In genomic region chr6:4599924-4600323, GRCh38 we compare ENCODE assay signal across 16 cellular contexts.
DNase-seq lines count a peak whose midpoint lies in the region; ATAC-seq, FAIRE-seq and TF ChIP-seq lines count a peak whose summit lies in the region.
"Had no signal": no experiment of that assay in that cellular context is flagged by ENCODE, and none has a peak within 500 bp of the region (broad histone marks: within the 10 kb centered on the region; RNA-seq: fewer than 3 reads in every experiment).

No MANE protein-coding gene starts in this region.

- H3K9me2 ChIP-seq in hepatocyte (replicated peaks; ENCODE audit: insufficient read depth): no peaks in the 10 kb centered on the region

- H3K27ac ChIP-seq in brain microvascular endothelial cell (no peak overlapping the region), hepatocyte (no peak overlapping the region), caudate nucleus (ENCODE audit: low read depth, low read length) (no peak overlapping the region)
- H3K27ac ChIP-seq: BLaER1, coronary artery, pancreas had no signal

- H3K4me1 ChIP-seq in hepatocyte (ENCODE audit: insufficient read depth): no peaks in the 10 kb centered on the region
- H3K4me1 ChIP-seq: BLaER1, pancreas had no signal

- TF ChIP-seq CTCF in AG10803 (conservative IDR thresholded peaks at IDR 0.05; ENCODE audit: low read length): no peak
- no peak for TF ChIP-seq CTCF in brain microvascular endothelial cell (IDR thresholded peaks at IDR 0.05; ENCODE audit: low read depth, low read length, missing control alignments)
- TF ChIP-seq CTCF in hepatocyte (IDR thresholded peaks at IDR 0.05; ENCODE audit: poor library complexity): no peak
- no peak for TF ChIP-seq CTCF in GM13977 (IDR thresholded peaks at IDR 0.05; ENCODE audit: extremely low read depth, insufficient read depth, missing control alignments)

- no peaks in the 10 kb centered on the region for H3K9me3 ChIP-seq in hepatocyte (ENCODE audit: low read depth)
- H3K9me3 ChIP-seq: BLaER1, pancreas had no signal

- ATAC-seq in HG02678 (IDR thresholded peaks at IDR 0.05; ENCODE audit: unreplicated experiment) (no peak), GM18520 (IDR thresholded peaks at IDR 0.05; ENCODE audit: unreplicated experiment) (no peak)
- ATAC-seq: pancreas had no signal

- H3K79me2 ChIP-seq in hepatocyte: no peaks in the 10 kb centered on the region

- DNase-seq in AG10803 (ENCODE audit: low read depth) (peak; percentile 89), HTR-8/SVneo (ENCODE audit: insufficient read length, low spot score) (peak; percentile 45), brain microvascular endothelial cell (peak; percentile 72), hepatocyte (ENCODE audit: low spot score) (peak; percentile 51), caudate nucleus (lab: John Stamatoyannopoulos, UW) (no peak), GM13977 (ENCODE audit: low spot score) (no peak)
- DNase-seq: activated CD4-positive, alpha-beta memory T cell treated with anti-CD3 and anti-CD28 coated beads, Interleukin-2, amount 10 ng/mL, durations not matched to agents 7 days and 5 days; mesendoderm; NCI-H2171 treated with DMSO at 0.1 percent for 48 hours; pancreas; stimulated activated CD4-positive, alpha-beta T cell treated with anti-CD3 and anti-CD28 coated beads, Interleukin-2, amount 100 ng/mL, for 48 hours; stimulated activated naive CD4-positive, alpha-beta T cell treated with Interleukin-2 at 50 U/mL for 16 hours had no signal

- H4K20me1 ChIP-seq in hepatocyte (ENCODE audit: insufficient read depth, poor library complexity, severe bottlenecking): no peaks in the 10 kb centered on the region
- H4K20me1 ChIP-seq: BLaER1 had no signal

- H2AFZ ChIP-seq in hepatocyte: no peak overlapping the region

- WGBS in hepatocyte (ENCODE audit: low lambda C conversion rate, missing lambda C conversion rate): 77% methylated on average over 2 of the region's 2 CpGs

- FAIRE-seq in HTR-8/SVneo (lab: Jason Lieb, UNC): peak; percentile 86
- FAIRE-seq: pancreas had no signal

- H3K27me3 ChIP-seq in brain microvascular endothelial cell (replicated peaks): no peaks in the 10 kb centered on the region
- no peaks in the 10 kb centered on the region for H3K27me3 ChIP-seq in hepatocyte
- H3K27me3 ChIP-seq: BLaER1, pancreas had no signal

- H3K4me3 ChIP-seq in AG10803 (ENCODE audit: low read length): no peak overlapping the region
- no peak overlapping the region for H3K4me3 ChIP-seq in brain microvascular endothelial cell (ENCODE audit: low read depth, low read length)
- H3K4me3 ChIP-seq in hepatocyte: no peak overlapping the region
- H3K4me3 ChIP-seq: BLaER1, coronary artery, pancreas had no signal

- no peak overlapping the region for H3K4me2 ChIP-seq in hepatocyte
- H3K4me2 ChIP-seq: BLaER1 had no signal

- in situ Hi-C loops in brain microvascular endothelial cell (cut with HindIII; ENCODE audit: low pct_ligation_motif_present, low sequenced_read_pairs): no loop called here
- in situ Hi-C loops in GM13977 (cut with MboI; ENCODE audit: low pct_unique_long_range_greater_than_20kb, low sequenced_read_pairs, unreplicated experiment): no loop called here

- H3K36me3 ChIP-seq in brain microvascular endothelial cell (replicated peaks) (no peaks in the 10 kb centered on the region), hepatocyte (replicated peaks; ENCODE audit: insufficient read depth, low read depth) (no peaks in the 10 kb centered on the region)
- H3K36me3 ChIP-seq: BLaER1, pancreas had no signal

Comparison
In these comparisons a context has a peak if more than half of its experiments do, and no peak if none do; other contexts are left out.
1. DNase-seq: peak in AG10803 (single experiment), HTR-8/SVneo (single experiment), brain microvascular endothelial cell (single experiment) and hepatocyte (single experiment); none in caudate nucleus (0 of 61) and GM13977 (single experiment).